8 cellular contexts compared by ENCODE assay signal in the genomic region with DNA sequence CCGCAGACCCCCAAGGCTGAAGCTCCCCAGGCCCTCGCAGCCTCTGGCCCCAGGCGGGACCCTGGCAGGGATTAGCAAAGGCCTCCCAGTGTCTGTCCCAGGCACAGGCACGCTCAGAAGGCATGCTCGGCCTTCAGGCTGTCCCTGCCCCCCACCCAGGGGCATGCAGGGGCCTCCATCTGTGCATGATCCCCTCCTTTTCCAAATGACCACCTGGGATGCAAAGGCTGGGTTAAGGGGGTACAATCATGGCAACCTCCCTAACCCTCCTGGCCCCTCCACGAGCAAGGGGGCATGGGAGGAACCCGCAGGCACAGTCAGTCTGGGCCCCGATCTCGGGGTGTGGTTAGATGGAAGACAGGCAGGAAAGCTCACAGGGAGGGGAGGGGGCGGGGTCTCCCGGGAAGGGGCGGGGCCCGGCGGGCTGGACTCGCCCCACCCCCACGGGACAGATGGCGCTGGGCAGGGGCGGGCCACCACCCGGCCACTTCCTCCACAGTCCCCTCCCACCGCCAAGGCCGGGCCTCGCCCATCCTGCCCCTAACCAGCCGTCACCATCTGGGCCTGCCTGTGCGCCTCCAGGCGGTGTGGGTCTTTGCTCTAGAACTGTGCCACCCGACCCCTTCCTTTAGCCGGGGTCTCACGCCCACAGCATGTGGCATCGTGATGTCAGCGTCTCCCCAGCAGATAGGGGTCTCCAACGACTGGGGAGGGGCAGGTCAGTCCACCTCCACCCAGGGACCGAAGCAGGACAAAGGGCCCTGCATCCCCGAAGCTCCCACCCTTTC. TPM values are rescaled to one million over a fixed set of nuclear protein-coding genes. Genes with fewer than 3 reads are reported as not detected.
DNase-seq lines count a peak whose midpoint lies in the region; ATAC-seq and TF ChIP-seq lines count a peak whose summit lies in the region.

No MANE protein-coding gene starts in this region.

- DNase-seq in GF-D8 (lab: John Stamatoyannopoulos, UW) (peak; percentile 87), NCI-H774 (lab: John Stamatoyannopoulos, UW) (peak; percentile 60), NCI-H2227 treated with DMSO at 0.1 percent for 48 hours (lab: John Stamatoyannopoulos, UW) (no peak)
- DNase-seq in activated CD8-positive, alpha-beta T cell treated with anti-CD3 and anti-CD28 coated beads for 36 hours: peak; percentile 92
- peak; percentile 69 for DNase-seq in effector CD8-positive, alpha-beta T cell (lab: John Stamatoyannopoulos, UW)
- peak; percentile 78 to 82 for DNase-seq in stimulated activated CD8-positive, alpha-beta memory T cell treated with anti-CD3 and anti-CD28 coated beads, Interleukin-2, amount 100 ng/mL, for 48 hours (ENCODE audit: low read depth in 2 of 2)

- H3K27ac Mint-ChIP-seq in activated CD8-positive, alpha-beta T cell treated with anti-CD3 and anti-CD28 coated beads for 36 hours: peak overlapping the region; percentile 90

- peak; percentile 42 for ATAC-seq in HG02610 (IDR thresholded peaks at IDR 0.05; ENCODE audit: unreplicated experiment)
- ATAC-seq in activated CD8-positive, alpha-beta T cell treated with anti-CD3 and anti-CD28 coated beads for 36 hours: peak; percentile 81

- H3K4me1 Mint-ChIP-seq in activated CD8-positive, alpha-beta T cell treated with anti-CD3 and anti-CD28 coated beads for 36 hours (ENCODE audit: low read depth): peaks cover 57% of the 10 kb centered on the region

- H3K27ac ChIP-seq in mesodermal cell (ENCODE audit: low read depth, low read length, severe bottlenecking): peak overlapping the region; percentile 86

- H3K4me3 ChIP-seq in mesodermal cell (ENCODE audit: extremely low read depth, insufficient read depth, low read length, poor library complexity, severe bottlenecking): peak overlapping the region; percentile 14

- intact Hi-C loops in activated CD8-positive, alpha-beta T cell treated with anti-CD3 and anti-CD28 coated beads for 36 hours (cut with micrococcal nuclease): no loop called here

- H3K36me3 Mint-ChIP-seq in activated CD8-positive, alpha-beta T cell treated with anti-CD3 and anti-CD28 coated beads for 36 hours (ENCODE audit: low read depth): peaks cover 5% of the 10 kb centered on the region

- CTCF ChIA-PET in activated CD8-positive, alpha-beta T cell treated with anti-CD3 and anti-CD28 coated beads for 36 hours (lab: Charles Lee): interaction anchor here (0.6 to 4.0 kb wide), 4 partner anchors 9 to 54 kb away, joined by 3 to 19 read pairs (median 3); no protein-coding TSS in a partner anchor

- no peaks in the 10 kb centered on the region for H3K9me3 ChIP-seq in mesodermal cell (ENCODE audit: control insufficient read depth, low read length)

- H3K4me1 ChIP-seq in mesodermal cell (ENCODE audit: control insufficient read depth, insufficient read depth, low read length, poor library complexity, severe bottlenecking): peaks cover 62% of the 10 kb centered on the region

- no peaks in the 10 kb centered on the region for H3K9me3 Mint-ChIP-seq in activated CD8-positive, alpha-beta T cell treated with anti-CD3 and anti-CD28 coated beads for 36 hours

- no peaks in the 10 kb centered on the region for H3K27me3 Mint-ChIP-seq in activated CD8-positive, alpha-beta T cell treated with anti-CD3 and anti-CD28 coated beads for 36 hours

- POLR2A ChIA-PET in activated CD8-positive, alpha-beta T cell treated with anti-CD3 and anti-CD28 coated beads for 36 hours (lab: Charles Lee): interaction anchor here (0.6 to 1.9 kb wide), 4 partner anchors 9 to 73 kb away, joined by 4 to 5 read pairs (median 4); no protein-coding TSS in a partner anchor

- peak overlapping the region; percentile 85 for H3K4me3 Mint-ChIP-seq in activated CD8-positive, alpha-beta T cell treated with anti-CD3 and anti-CD28 coated beads for 36 hours

- no peak for TF ChIP-seq CTCF in activated CD8-positive, alpha-beta T cell treated with anti-CD3 and anti-CD28 coated beads for 36 hours (IDR thresholded peaks at IDR 0.05)

- H3K36me3 ChIP-seq in mesodermal cell (ENCODE audit: control insufficient read depth, insufficient read depth, low read length): peaks cover 23% of the 10 kb centered on the region

- 21 to 26% methylated on average over 21 to 27 of the region's 33 CpGs for WGBS in mesodermal cell (ENCODE audit: insufficient coverage in 2 of 2), 2 experiments

RNA-seq across cellular contexts. Expression of gene REXO1, which starts 7.0 kb away (rescaled TPM):
- 10 to 100 TPM; 43.4 to 46.8 TPM for total RNA-seq in activated CD8-positive, alpha-beta T cell treated with anti-CD3 and anti-CD28 coated beads for 36 hours
- 23.2 TPM for polyA plus RNA-seq in mesodermal cell (2013, experiment 1 of 2)
- polyA plus RNA-seq in mesodermal cell (2013, experiment 2 of 2): 21.6 TPM

RNA-seq across cellular contexts. Expression of gene KLF16, which starts 8.1 kb away (rescaled TPM):
- 10 to 100 TPM; 25.6 to 27.7 TPM for total RNA-seq in activated CD8-positive, alpha-beta T cell treated with anti-CD3 and anti-CD28 coated beads for 36 hours
- 24.9 TPM for polyA plus RNA-seq in mesodermal cell (2013, experiment 1 of 2)
- 18.9 TPM for polyA plus RNA-seq in mesodermal cell (2013, experiment 2 of 2)

RNA-seq across cellular contexts. Expression of gene ABHD17A, which starts 30.1 kb away (rescaled TPM):
- 100 to 1,000 TPM; 112 to 113 TPM for total RNA-seq in activated CD8-positive, alpha-beta T cell treated with anti-CD3 and anti-CD28 coated beads for 36 hours
- polyA plus RNA-seq in mesodermal cell (2013, experiment 1 of 2): 82.9 TPM
- polyA plus RNA-seq in mesodermal cell (2013, experiment 2 of 2): 63.1 TPM

RNA-seq across cellular contexts. Expression of gene ATP8B3, which starts 43.2 kb away (rescaled TPM):
- total RNA-seq in activated CD8-positive, alpha-beta T cell treated with anti-CD3 and anti-CD28 coated beads for 36 hours: 1 to 10 TPM; 5.8 to 8.2 TPM
- 8.7 TPM for polyA plus RNA-seq in mesodermal cell (2013, experiment 1 of 2)
- polyA plus RNA-seq in mesodermal cell (2013, experiment 2 of 2): 7.0 TPM

RNA-seq across cellular contexts. Expression of gene ADAT3, which starts 50.0 kb away (rescaled TPM):
- 1 to 10 TPM; 5.3 to 6.7 TPM for total RNA-seq in activated CD8-positive, alpha-beta T cell treated with anti-CD3 and anti-CD28 coated beads for 36 hours
- 2.6 TPM for polyA plus RNA-seq in mesodermal cell (2013, experiment 1 of 2)
- 2.7 TPM for polyA plus RNA-seq in mesodermal cell (2013, experiment 2 of 2)
